ENCODE assay signal across 16 cellular contexts in the genomic region with DNA sequence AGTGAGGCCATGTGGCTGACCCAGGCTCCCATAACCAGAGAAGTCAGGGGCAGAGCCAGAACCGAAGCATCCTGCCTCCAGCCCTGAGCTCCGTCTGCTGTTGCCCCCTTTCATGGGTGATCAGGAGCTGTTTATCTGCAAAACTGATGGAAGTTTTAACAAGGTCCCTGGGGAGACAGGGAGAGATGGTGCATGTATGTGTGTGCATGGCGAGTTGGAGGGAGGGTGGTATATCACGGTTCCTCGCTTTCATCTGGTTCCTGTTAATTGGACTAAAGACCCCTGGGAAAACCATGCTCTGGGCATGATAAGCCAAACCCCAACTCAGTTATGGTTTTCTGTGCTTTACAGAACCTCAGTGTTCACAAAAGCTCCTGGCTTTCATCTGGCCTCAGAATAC.
DNase-seq lines count a peak whose midpoint lies in the region; ATAC-seq and TF ChIP-seq lines count a peak whose summit lies in the region.
"Had no signal": no experiment of that assay in that cellular context is flagged by ENCODE, and none has a peak within 500 bp of the region (broad histone marks: within the 10 kb centered on the region; RNA-seq: fewer than 3 reads in every experiment).

No MANE protein-coding gene starts in this region.

- DNase-seq in BE2C (peak; percentile 54), left kidney (ENCODE audit: low read depth, low spot score) (peak; percentile 19), osteoblast (ENCODE audit: insufficient read length, low spot score, missing footprints) (peak; percentile 29), posterior cingulate gyrus (no peak)
- no peak for DNase-seq in stimulated activated naive B cell treated with anti-CD40 and anti-IgM and Interleukin-4, amounts not matched to agents 10 μg/mL and 1 μg/mL and 100 μg/mL, for 72 hours
- no peak for DNase-seq in activated naive CD8-positive, alpha-beta T cell treated with anti-CD3 and anti-CD28 coated beads, Interleukin-2, amount 50 U/mL, for 24 hours
- DNase-seq: CD4-positive, alpha-beta memory T cell; DMS79 treated with DMSO at 0.1 percent for 48 hours; GF-D8; GOT3; H9 had no signal

- H3K27ac ChIP-seq in BLaER1 treated with 17β-estradiol and CSF1 and Interleukin-3, amounts not matched to agents 10 nM and 100 nM: no peak overlapping the region
- H3K27ac ChIP-seq in osteoblast (ENCODE audit: low read depth, low read length): no peak overlapping the region

- H3K36me3 Mint-ChIP-seq in stimulated activated naive B cell treated with anti-CD40 and anti-IgM and Interleukin-4, amounts not matched to agents 10 μg/mL and 1 μg/mL and 100 μg/mL, for 72 hours: no peaks in the 10 kb centered on the region
- no peaks in the 10 kb centered on the region for H3K36me3 Mint-ChIP-seq in activated naive CD8-positive, alpha-beta T cell treated with anti-CD3 and anti-CD28 coated beads, Interleukin-2, amount 50 U/mL, for 24 hours (ENCODE audit: low read depth)
- H3K36me3 Mint-ChIP-seq: CD14-positive monocyte; CD4-positive, alpha-beta memory T cell; IgD-negative memory B cell had no signal

- H3K79me2 ChIP-seq in osteoblast (ENCODE audit: insufficient read depth, low read length): no peaks in the 10 kb centered on the region

- no peaks in the 10 kb centered on the region for H4K20me1 ChIP-seq in BLaER1 treated with 17β-estradiol and CSF1 and Interleukin-3, amounts not matched to agents 10 nM and 100 nM
- H4K20me1 ChIP-seq in osteoblast (ENCODE audit: insufficient read depth, low read length): no peaks in the 10 kb centered on the region

- H3K4me2 ChIP-seq in BLaER1 treated with 17β-estradiol and CSF1 and Interleukin-3, amounts not matched to agents 10 nM and 100 nM: peak overlapping the region in 7 of 11 experiments; percentile 19 to 60 (median 44); a peak in 12 of 22 replicates
- H3K4me2 ChIP-seq in osteoblast (ENCODE audit: insufficient read depth, low read length): no peak overlapping the region

- intact Hi-C loops in posterior cingulate gyrus (cut with DNase I): no loop called here

- H2AFZ ChIP-seq in osteoblast (ENCODE audit: low read length): no peak overlapping the region

- no peak overlapping the region for H3K4me3 Mint-ChIP-seq in stimulated activated naive B cell treated with anti-CD40 and anti-IgM and Interleukin-4, amounts not matched to agents 10 μg/mL and 1 μg/mL and 100 μg/mL, for 72 hours
- no peak overlapping the region for H3K4me3 Mint-ChIP-seq in activated naive CD8-positive, alpha-beta T cell treated with anti-CD3 and anti-CD28 coated beads, Interleukin-2, amount 50 U/mL, for 24 hours
- H3K4me3 Mint-ChIP-seq: B cell; CD14-positive monocyte; CD4-positive, alpha-beta memory T cell; H9; IgD-negative memory B cell had no signal

- no peak for ATAC-seq in stimulated activated naive B cell treated with anti-CD40 and anti-IgM and Interleukin-4, amounts not matched to agents 10 μg/mL and 1 μg/mL and 100 μg/mL, for 72 hours (replicated peaks)
- no peak for ATAC-seq in activated naive CD8-positive, alpha-beta T cell treated with anti-CD3 and anti-CD28 coated beads, Interleukin-2, amount 50 U/mL, for 24 hours
- ATAC-seq: HepG2 had no signal

- H3K9ac ChIP-seq in BLaER1 treated with 17β-estradiol and CSF1 and Interleukin-3, amounts not matched to agents 10 nM and 100 nM: no peak overlapping the region

- H3K27ac Mint-ChIP-seq in stimulated activated naive B cell treated with anti-CD40 and anti-IgM and Interleukin-4, amounts not matched to agents 10 μg/mL and 1 μg/mL and 100 μg/mL, for 72 hours: no peak overlapping the region
- no peak overlapping the region for H3K27ac Mint-ChIP-seq in activated naive CD8-positive, alpha-beta T cell treated with anti-CD3 and anti-CD28 coated beads, Interleukin-2, amount 50 U/mL, for 24 hours
- H3K27ac Mint-ChIP-seq: B cell; CD4-positive, alpha-beta memory T cell; H9; IgD-negative memory B cell had no signal

- H3K4me1 ChIP-seq in BE2C: no peaks in the 10 kb centered on the region
- H3K4me1 ChIP-seq in BLaER1 treated with 17β-estradiol and CSF1 and Interleukin-3, amounts not matched to agents 10 nM and 100 nM: peaks cover 0 to 24% (median 15%) of the 10 kb centered on the region in 10 experiments; a peak in 13 of 20 replicates
- peaks cover 16% of the 10 kb centered on the region for H3K4me1 ChIP-seq in osteoblast (ENCODE audit: insufficient read depth, low read length)

- peaks cover 0 to 10% of the 10 kb centered on the region in 2 donors for H3K4me1 Mint-ChIP-seq in stimulated activated naive B cell treated with anti-CD40 and anti-IgM and Interleukin-4, amounts not matched to agents 10 μg/mL and 1 μg/mL and 100 μg/mL, for 72 hours
- peaks cover 2% of the 10 kb centered on the region for H3K4me1 Mint-ChIP-seq in activated naive CD8-positive, alpha-beta T cell treated with anti-CD3 and anti-CD28 coated beads, Interleukin-2, amount 50 U/mL, for 24 hours

- H3K36me3 ChIP-seq in BE2C: no peaks in the 10 kb centered on the region
- H3K36me3 ChIP-seq in BLaER1 treated with 17β-estradiol and CSF1 and Interleukin-3, amounts not matched to agents 10 nM and 100 nM: no peaks in the 10 kb centered on the region
- no peaks in the 10 kb centered on the region for H3K36me3 ChIP-seq in osteoblast (ENCODE audit: insufficient read depth, low read length)

- H3K27me3 Mint-ChIP-seq in stimulated activated naive B cell treated with anti-CD40 and anti-IgM and Interleukin-4, amounts not matched to agents 10 μg/mL and 1 μg/mL and 100 μg/mL, for 72 hours: peaks cover 22% of the 10 kb centered on the region in 2 donors
- peaks cover 8% of the 10 kb centered on the region for H3K27me3 Mint-ChIP-seq in activated naive CD8-positive, alpha-beta T cell treated with anti-CD3 and anti-CD28 coated beads, Interleukin-2, amount 50 U/mL, for 24 hours

- H3K27me3 ChIP-seq in BE2C (peaks cover 32% of the 10 kb centered on the region), osteoblast (ENCODE audit: insufficient read depth, low read length) (no peaks in the 10 kb centered on the region)
- peaks cover 0 to 7% (median 0%) of the 10 kb centered on the region in 11 experiments; a peak in 1 of 22 replicates for H3K27me3 ChIP-seq in BLaER1 treated with 17β-estradiol and CSF1 and Interleukin-3, amounts not matched to agents 10 nM and 100 nM

- TF ChIP-seq CTCF in BE2C (IDR thresholded peaks at IDR 0.05; ENCODE audit: low read depth, low read length): no peak
- no peak for TF ChIP-seq CTCF in osteoblast (IDR thresholded peaks at IDR 0.05; ENCODE audit: extremely low read depth, low read depth, low read length)

- no peaks in the 10 kb centered on the region for H3K9me3 ChIP-seq in BE2C
- H3K9me3 ChIP-seq in BLaER1 treated with 17β-estradiol and CSF1 and Interleukin-3, amounts not matched to agents 10 nM and 100 nM (replicated peaks in 1 of 11): peaks cover under 1 to 5% (median 1%) of the 10 kb centered on the region in 11 experiments; a peak in 16 of 22 replicates
- H3K9me3 ChIP-seq in osteoblast (ENCODE audit: low read depth, low read length): no peaks in the 10 kb centered on the region

- H3K4me3 ChIP-seq in BE2C (ENCODE audit: low read depth, low read length): no peak overlapping the region
- no peak overlapping the region for H3K4me3 ChIP-seq in BLaER1 treated with 17β-estradiol and CSF1 and Interleukin-3, amounts not matched to agents 10 nM and 100 nM
- H3K4me3 ChIP-seq in osteoblast (ENCODE audit: insufficient read depth, low read length): no peak overlapping the region

- no peaks in the 10 kb centered on the region for H3K9me3 Mint-ChIP-seq in stimulated activated naive B cell treated with anti-CD40 and anti-IgM and Interleukin-4, amounts not matched to agents 10 μg/mL and 1 μg/mL and 100 μg/mL, for 72 hours
- H3K9me3 Mint-ChIP-seq in activated naive CD8-positive, alpha-beta T cell treated with anti-CD3 and anti-CD28 coated beads, Interleukin-2, amount 50 U/mL, for 24 hours: no peaks in the 10 kb centered on the region
- H3K9me3 Mint-ChIP-seq: H9, IgD-negative memory B cell had no signal

Comparison
In these comparisons a context has a peak if more than half of its experiments do, and no peak if none do; other contexts are left out.
1. DNase-seq: peak in BE2C (single experiment), left kidney (single experiment) and osteoblast (single experiment); none in stimulated activated naive B cell treated with anti-CD40 and anti-IgM and Interleukin-4, amounts not matched to agents 10 μg/mL and 1 μg/mL and 100 μg/mL, for 72 hours (single experiment), activated naive CD8-positive, alpha-beta T cell treated with anti-CD3 and anti-CD28 coated beads, Interleukin-2, amount 50 U/mL, for 24 hours (single experiment) and posterior cingulate gyrus (0 of 10).